Comparison of ENCODE assay signal across 9 cellular contexts in genomic region chr22:20243545-20244249, GRCh38. TPM values are rescaled to one million over a fixed set of nuclear protein-coding genes. Genes with fewer than 3 reads are reported as not detected.
DNase-seq lines count a peak whose midpoint lies in the region; ATAC-seq and TF ChIP-seq lines count a peak whose summit lies in the region.
"Had no signal": no experiment of that assay in that cellular context is flagged by ENCODE, and none has a peak within 500 bp of the region (broad histone marks: within the 10 kb centered on the region; RNA-seq: fewer than 3 reads in every experiment).

No MANE protein-coding gene starts in this region.

- H3K4me1 ChIP-seq in Loucy (ENCODE audit: insufficient read depth, low read length, poor library complexity, severe bottlenecking) (peaks cover 46% of the 10 kb centered on the region), RWPE2 (ENCODE audit: insufficient read depth, poor library complexity, severe bottlenecking) (no peaks in the 10 kb centered on the region), cardiac muscle cell (ENCODE audit: low read depth) (peaks cover 45% of the 10 kb centered on the region), skeletal muscle satellite cell (ENCODE audit: control insufficient read depth, insufficient read depth, low read length) (peaks cover 24% of the 10 kb centered on the region)

- peak; percentile 85 for ATAC-seq in RWPE2 (ENCODE audit: low read depth)
- no peak for ATAC-seq in GM18907 (IDR thresholded peaks at IDR 0.05; ENCODE audit: unreplicated experiment)

- H3K4me3 ChIP-seq in Loucy (ENCODE audit: low read length, poor library complexity, severe bottlenecking) (peak overlapping the region; percentile 69), RWPE2 (ENCODE audit: severe bottlenecking) (no peak overlapping the region), cardiac muscle cell (no peak overlapping the region), skeletal muscle satellite cell (ENCODE audit: low read length) (peak overlapping the region; percentile 45)

- H3K27ac ChIP-seq in RWPE2 (ENCODE audit: poor library complexity, severe bottlenecking): no peak overlapping the region
- peak overlapping the region; percentile 80 for H3K27ac ChIP-seq in cardiac muscle cell

- H4K20me1 ChIP-seq in Loucy (ENCODE audit: insufficient read depth, low read length, poor library complexity, severe bottlenecking): no peaks in the 10 kb centered on the region

- H3K9me3 Mint-ChIP-seq in activated naive CD8-positive, alpha-beta T cell (ENCODE audit: low read depth): no peaks in the 10 kb centered on the region

- peaks cover 59% of the 10 kb centered on the region; the same call in 1 of the 2 replicates for H3K79me2 ChIP-seq in Loucy (ENCODE audit: insufficient read depth, low read length)

- TF ChIP-seq CTCF in Loucy (conservative IDR thresholded peaks at IDR 0.05; ENCODE audit: low read length) (no peak), RWPE2 (IDR thresholded peaks at IDR 0.05; ENCODE audit: poor library complexity, severe bottlenecking) (no peak), cardiac muscle cell (IDR thresholded peaks at IDR 0.05; ENCODE audit: low read depth, low read length) (no peak)

- H3F3A ChIP-seq in Loucy (ENCODE audit: low read depth): no peaks in the 10 kb centered on the region; the same call in 1 of the 2 replicates

- peak overlapping the region; percentile 72 for H3K4me3 Mint-ChIP-seq in activated naive CD8-positive, alpha-beta T cell

- H3K4me1 Mint-ChIP-seq in activated naive CD8-positive, alpha-beta T cell (ENCODE audit: low read depth): peaks cover 44% of the 10 kb centered on the region

- no peaks in the 10 kb centered on the region for H3K9me3 ChIP-seq in Loucy (ENCODE audit: insufficient read depth, low read depth, low read length)
- no peaks in the 10 kb centered on the region for H3K9me3 ChIP-seq in RWPE2 (ENCODE audit: severe bottlenecking)
- H3K9me3 ChIP-seq in cardiac muscle cell (ENCODE audit: low read depth): no peaks in the 10 kb centered on the region
- no peaks in the 10 kb centered on the region for H3K9me3 ChIP-seq in skeletal muscle satellite cell (replicated peaks; ENCODE audit: low read length)

- no peaks in the 10 kb centered on the region for H3K27me3 ChIP-seq in Loucy (ENCODE audit: insufficient read depth, low read length, poor library complexity, severe bottlenecking)
- H3K27me3 ChIP-seq in RWPE2 (ENCODE audit: insufficient read depth, poor library complexity, severe bottlenecking): no peaks in the 10 kb centered on the region
- H3K27me3 ChIP-seq in cardiac muscle cell: no peaks in the 10 kb centered on the region
- H3K27me3 ChIP-seq in skeletal muscle satellite cell (ENCODE audit: control insufficient read depth, insufficient read depth, low read length): peaks cover 1% of the 10 kb centered on the region

- no peaks in the 10 kb centered on the region for H3K36me3 Mint-ChIP-seq in activated naive CD8-positive, alpha-beta T cell
- H3K36me3 Mint-ChIP-seq: IgD-negative memory B cell had no signal

- H3K27me3 Mint-ChIP-seq in activated naive CD8-positive, alpha-beta T cell: no peaks in the 10 kb centered on the region

- H2AFZ ChIP-seq in Loucy (ENCODE audit: low read length): no peak overlapping the region

- H3K9ac ChIP-seq in Loucy (ENCODE audit: low read depth, low read length, poor library complexity, severe bottlenecking) (peak overlapping the region; percentile 70), skeletal muscle satellite cell (ENCODE audit: low read depth, low read length) (no peak overlapping the region)

- peak; percentile 64 for DNase-seq in D341Med (ENCODE audit: low spot score)
- no peak for DNase-seq in RWPE2 (ENCODE audit: low spot score)
- DNase-seq in cardiac muscle cell (ENCODE audit: low read depth in 1 of 2, low spot score in 1 of 2): peak; percentile 92
- no peak for DNase-seq in DMS114 treated with DMSO at 0.1 percent for 48 hours (lab: John Stamatoyannopoulos, UW; ENCODE audit: unreplicated experiment)

- H3K4me2 ChIP-seq in Loucy (ENCODE audit: low read depth, low read length, poor library complexity, severe bottlenecking): peak overlapping the region; percentile 81
- peak overlapping the region; percentile 63 for H3K4me2 ChIP-seq in skeletal muscle satellite cell (ENCODE audit: low read length)

- H3K36me3 ChIP-seq in Loucy (ENCODE audit: insufficient read depth, low read length) (peaks cover 17% of the 10 kb centered on the region; the same call in 1 of the 2 replicates), RWPE2 (ENCODE audit: low read depth) (peaks cover 9% of the 10 kb centered on the region; the same call in 1 of the 2 replicates), cardiac muscle cell (no peaks in the 10 kb centered on the region), skeletal muscle satellite cell (ENCODE audit: insufficient read depth, low read length) (no peaks in the 10 kb centered on the region)

- H3K9me2 ChIP-seq in Loucy (replicated peaks; ENCODE audit: low read depth, low read length): no peaks in the 10 kb centered on the region

- peak overlapping the region; percentile 86 for H3K27ac Mint-ChIP-seq in activated naive CD8-positive, alpha-beta T cell

RNA-seq across cellular contexts. Expression of gene RTN4R, which starts 24.4 kb away (rescaled TPM):
- total RNA-seq in cardiac muscle cell: 5.3 and 9.8 TPM in 2 replicates
- 5.2 and 7.4 TPM in 2 replicates for polyA plus RNA-seq in cardiac muscle cell
- total RNA-seq in skeletal muscle satellite cell (2012; rRNA removed): under 0.01 and 0.25 TPM in 2 replicates
- polyA plus RNA-seq: IgD-negative memory B cell had no signal

Comparison
In these comparisons a context has a peak if more than half of its experiments do, and no peak if none do; other contexts are left out.
1. DNase-seq: peak in D341Med (single experiment) and cardiac muscle cell (2 of 2); none in RWPE2 (single experiment) and DMS114 treated with DMSO at 0.1 percent for 48 hours (single experiment).
2. H3K4me3 ChIP-seq: peak in Loucy (single experiment) and skeletal muscle satellite cell (single experiment); none in RWPE2 (single experiment) and cardiac muscle cell (single experiment).